ENCODE assay signal across 1 cellular context in the genomic region with DNA sequence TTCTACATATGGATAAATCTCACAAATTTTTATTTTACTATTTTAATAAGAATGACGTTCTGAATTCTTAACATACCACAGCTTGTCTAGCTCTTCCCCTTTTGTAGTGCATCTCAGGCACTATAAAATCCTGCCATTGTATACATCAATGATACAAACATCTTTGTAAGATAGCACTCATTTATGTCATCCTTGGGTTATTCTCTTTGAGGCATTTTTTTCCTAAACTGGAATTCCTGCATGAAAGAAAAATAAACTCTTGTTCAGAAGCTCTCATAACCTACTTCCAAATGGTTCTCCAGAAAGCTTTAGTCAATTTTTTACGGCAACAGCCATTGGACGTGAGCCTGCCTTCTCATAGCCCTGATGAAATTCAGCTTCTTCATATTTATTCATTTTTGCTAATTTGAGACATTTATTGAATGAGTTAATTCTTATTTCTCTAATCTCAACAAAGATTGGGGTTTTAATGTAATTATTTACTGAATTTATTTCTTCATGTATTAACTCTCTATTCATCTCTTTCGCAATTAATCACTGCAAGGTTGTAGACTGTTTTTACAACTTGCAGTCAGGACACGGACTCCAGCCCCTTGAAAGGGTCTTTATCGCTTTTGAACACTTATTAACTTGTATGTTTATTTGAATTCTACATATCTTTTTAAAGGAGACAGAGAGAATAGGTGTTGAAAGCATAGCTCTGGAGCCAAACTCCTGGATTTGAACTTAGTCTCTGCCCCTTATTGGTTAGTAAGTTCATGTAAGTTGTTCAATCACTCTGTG.
TF ChIP-seq lines count a peak whose summit lies in the region.

No MANE protein-coding gene starts in this region.

TF ChIP-seq in IMR-90, 13 proteins besides CTCF, POLR2A, EP300 and RAD21:
- peak; percentile 83 for TF ChIP-seq CEBPB (IDR thresholded peaks at IDR 0.05; ENCODE audit: low read depth, low read length)
- no peak for TF ChIP-seq USF2 (IDR thresholded peaks at IDR 0.05; ENCODE audit: low read depth, low read length)
